Comparison of ENCODE assay signal across 1 cellular context in genomic region chr9:98809311-98810105, GRCh38.
TF ChIP-seq lines count a peak whose summit lies in the region.

No MANE protein-coding gene starts in this region.

TF ChIP-seq in WTC11, 78 proteins besides CTCF, POLR2A, EP300 and RAD21 (continued from another document):
- TF ChIP-seq JUN (CRISPR knock-in tag; IDR thresholded peaks at IDR 0.05) (no peak), IRF1 (CRISPR knock-in tag; IDR thresholded peaks at IDR 0.05) (no peak), ZNF423 (CRISPR knock-in tag; IDR thresholded peaks at IDR 0.05) (no peak), ARID4B (CRISPR knock-in tag; IDR thresholded peaks at IDR 0.05; ENCODE audit: borderline replicate concordance) (no peak), ATF2 (CRISPR knock-in tag; IDR thresholded peaks at IDR 0.05; ENCODE audit: borderline replicate concordance, low read depth) (no peak), ZMAT4 (CRISPR knock-in tag; IDR thresholded peaks at IDR 0.05) (no peak), NFATC4 (CRISPR knock-in tag; IDR thresholded peaks at IDR 0.05) (no peak), CREB1 (CRISPR knock-in tag; IDR thresholded peaks at IDR 0.05) (no peak), CREM (CRISPR knock-in tag; IDR thresholded peaks at IDR 0.05) (no peak), ZNF512 (CRISPR knock-in tag; IDR thresholded peaks at IDR 0.05; ENCODE audit: borderline replicate concordance) (no peak)
